Comparison of ENCODE assay signal across 24 cellular contexts in genomic region chr2:129254718-129255117, GRCh38.
DNase-seq lines count a peak whose midpoint lies in the region; ATAC-seq and TF ChIP-seq lines count a peak whose summit lies in the region.
"Had no signal": no experiment of that assay in that cellular context is flagged by ENCODE, and none has a peak within 500 bp of the region (broad histone marks: within the 10 kb centered on the region; RNA-seq: fewer than 3 reads in every experiment).

No MANE protein-coding gene starts in this region.

- no CpG with 5 or more reads among the region's 5 CpGs for WGBS in neuronal stem cell (ENCODE audit: extremely low coverage in 2 of 2, insufficient read length in 2 of 2, insufficient replicate concordance in 1 of 2), 2 donors

- H3K79me2 ChIP-seq in osteoblast (ENCODE audit: insufficient read depth, low read length), result no peaks in the 10 kb centered on the region

- no peak overlapping the region for H3K14ac ChIP-seq in neuronal stem cell (ENCODE audit: low read length)

- no peak for TF ChIP-seq CTCF in osteoblast (IDR thresholded peaks at IDR 0.05; ENCODE audit: extremely low read depth, low read depth, low read length)

- no peaks in the 10 kb centered on the region for H3K27me3 Mint-ChIP-seq in stimulated activated naive CD8-positive, alpha-beta T cell treated with anti-CD3 and anti-CD28 coated beads, Interleukin-15, amount 100 ng/mL, for 72 hours
- H3K27me3 Mint-ChIP-seq in naive thymus-derived CD4-positive, alpha-beta T cell, result peaks cover 0 to 9% (median 0%) of the 10 kb centered on the region in 5 donors
- H3K27me3 Mint-ChIP-seq: CD4-positive, alpha-beta memory T cell; CD4-positive, CD25-positive, alpha-beta regulatory T cell had no signal

- intact Hi-C loops in naive thymus-derived CD4-positive, alpha-beta T cell (cut with micrococcal nuclease), result no loop called here

- no peak overlapping the region for H2AK5ac ChIP-seq in neuronal stem cell (ENCODE audit: low read depth, low read length)

- H4K91ac ChIP-seq in neuronal stem cell (ENCODE audit: low read depth, low read length, poor library complexity), result no peak overlapping the region

- no peaks in the 10 kb centered on the region for H3K79me1 ChIP-seq in neuronal stem cell (ENCODE audit: low read depth, low read length)

- no peak for DNase-seq in stimulated activated naive CD8-positive, alpha-beta T cell treated with anti-CD3 and anti-CD28 coated beads, Interleukin-15, Interleukin-2, amounts not matched to agents 100 U/mL and 50 U/mL, for 24 hours
- no peak for DNase-seq in stimulated activated naive CD8-positive, alpha-beta T cell treated with anti-CD3 and anti-CD28 coated beads, Interleukin-15, amount 100 ng/mL, for 72 hours
- no peak for DNase-seq in naive thymus-derived CD4-positive, alpha-beta T cell
- no peak for DNase-seq in neuronal stem cell (ENCODE audit: low spot score)
- DNase-seq in osteoblast (ENCODE audit: insufficient read length, low spot score, missing footprints), result no peak
- DNase-seq: 8988T; ACHN; BE2C; C1 segment of cervical spinal cord; CD4-positive, alpha-beta memory T cell; CD4-positive, CD25-positive, alpha-beta regulatory T cell; CD8-positive, alpha-beta memory T cell; COR-L47; DMS 273 treated with DMSO at 0.1 percent for 48 hours; DMS153; DMS53; DMS79; DND-41; EL; GDM1 had no signal

- no peak overlapping the region for H3K27ac Mint-ChIP-seq in stimulated activated naive CD8-positive, alpha-beta T cell treated with anti-CD3 and anti-CD28 coated beads, Interleukin-15, amount 100 ng/mL, for 72 hours
- H3K27ac Mint-ChIP-seq in naive thymus-derived CD4-positive, alpha-beta T cell, result no peak overlapping the region
- H3K27ac Mint-ChIP-seq: CD14-positive monocyte; CD4-positive, alpha-beta memory T cell; CD4-positive, CD25-positive, alpha-beta regulatory T cell; CD8-positive, alpha-beta memory T cell had no signal

- no peaks in the 10 kb centered on the region for H3K4me1 Mint-ChIP-seq in stimulated activated naive CD8-positive, alpha-beta T cell treated with anti-CD3 and anti-CD28 coated beads, Interleukin-15, amount 100 ng/mL, for 72 hours
- no peaks in the 10 kb centered on the region for H3K4me1 Mint-ChIP-seq in naive thymus-derived CD4-positive, alpha-beta T cell
- H3K4me1 Mint-ChIP-seq: CD14-positive monocyte; CD4-positive, alpha-beta memory T cell; CD4-positive, CD25-positive, alpha-beta regulatory T cell; CD8-positive, alpha-beta memory T cell had no signal

- no peaks in the 10 kb centered on the region for H3K27me3 ChIP-seq in naive thymus-derived CD4-positive, alpha-beta T cell (ENCODE audit: control insufficient read depth in 2 of 2, insufficient read depth in 2 of 2, low read length in 2 of 2)
- H3K27me3 ChIP-seq in neuronal stem cell (ENCODE audit: control insufficient read depth in 3 of 3, insufficient read depth in 3 of 3, low read depth in 1 of 3, low read length in 3 of 3) (no peaks in the 10 kb centered on the region), osteoblast (ENCODE audit: insufficient read depth, low read length) (no peaks in the 10 kb centered on the region)
- H3K27me3 ChIP-seq: BE2C, BLaER1 had no signal

- no peak overlapping the region for H3K4me3 ChIP-seq in naive thymus-derived CD4-positive, alpha-beta T cell (ENCODE audit: low read length)
- H3K4me3 ChIP-seq in neuronal stem cell (ENCODE audit: low read length in 2 of 2), result no peak overlapping the region
- H3K4me3 ChIP-seq in osteoblast (ENCODE audit: insufficient read depth, low read length), result no peak overlapping the region
- H3K4me3 ChIP-seq: BLaER1, GM12878 had no signal

- H4K8ac ChIP-seq in neuronal stem cell (ENCODE audit: low read depth, low read length), result no peak overlapping the region

- no peak overlapping the region for H3K18ac ChIP-seq in neuronal stem cell (ENCODE audit: low read length)

- H2BK120ac ChIP-seq in neuronal stem cell (ENCODE audit: low read depth, low read length), result no peak overlapping the region

- H2BK5ac ChIP-seq in neuronal stem cell (ENCODE audit: low read length), result peak overlapping the region; percentile 17

- no peaks in the 10 kb centered on the region for H3K4me1 ChIP-seq in naive thymus-derived CD4-positive, alpha-beta T cell (ENCODE audit: control insufficient read depth in 2 of 2, insufficient read depth in 2 of 2, low read length in 2 of 2)
- H3K4me1 ChIP-seq in neuronal stem cell (ENCODE audit: control insufficient read depth in 2 of 2, insufficient read depth in 1 of 2, low read depth in 1 of 2, low read length in 2 of 2), result peaks cover 0 to 3% of the 10 kb centered on the region in 2 donors
- H3K4me1 ChIP-seq in osteoblast (ENCODE audit: insufficient read depth, low read length), result no peaks in the 10 kb centered on the region
- H3K4me1 ChIP-seq: BE2C had no signal

- peak overlapping the region; percentile 10 for H3K9ac ChIP-seq in neuronal stem cell (ENCODE audit: low read depth, low read length, poor library complexity)
- H3K9ac ChIP-seq: BLaER1 had no signal

- H2AFZ ChIP-seq in neuronal stem cell (ENCODE audit: low read length) (no peak overlapping the region), osteoblast (ENCODE audit: low read length) (no peak overlapping the region)

- H3K9me3 Mint-ChIP-seq in stimulated activated naive CD8-positive, alpha-beta T cell treated with anti-CD3 and anti-CD28 coated beads, Interleukin-15, amount 100 ng/mL, for 72 hours, result peaks cover 26 to 45% of the 10 kb centered on the region in 2 donors
- peaks cover 7 to 26% (median 14%) of the 10 kb centered on the region in 11 donors for H3K9me3 Mint-ChIP-seq in naive thymus-derived CD4-positive, alpha-beta T cell

- peak; percentile 15 for ATAC-seq in stimulated activated naive CD8-positive, alpha-beta T cell treated with anti-CD3 and anti-CD28 coated beads, Interleukin-15, Interleukin-2, amounts not matched to agents 100 U/mL and 50 U/mL, for 24 hours
- no peak for ATAC-seq in stimulated activated naive CD8-positive, alpha-beta T cell treated with anti-CD3 and anti-CD28 coated beads, Interleukin-15, amount 100 ng/mL, for 72 hours
- ATAC-seq in naive thymus-derived CD4-positive, alpha-beta T cell, result peak; percentile 13
- ATAC-seq in GM18519 (IDR thresholded peaks at IDR 0.05; ENCODE audit: low FRiP score, unreplicated experiment), result no peak
- ATAC-seq: GM12878 had no signal

- no peak overlapping the region for H3K4me2 ChIP-seq in neuronal stem cell (ENCODE audit: insufficient read depth, low read length, poor library complexity, severe bottlenecking)
- no peak overlapping the region for H3K4me2 ChIP-seq in osteoblast (ENCODE audit: insufficient read depth, low read length)
- H3K4me2 ChIP-seq: BLaER1 had no signal

- no peaks in the 10 kb centered on the region for H4K20me1 ChIP-seq in osteoblast (ENCODE audit: insufficient read depth, low read length)
- H4K20me1 ChIP-seq: BLaER1 had no signal

- H3K36me3 ChIP-seq in naive thymus-derived CD4-positive, alpha-beta T cell (ENCODE audit: control insufficient read depth in 2 of 3, insufficient read depth in 3 of 3, low read length in 3 of 3), result no peaks in the 10 kb centered on the region
- H3K36me3 ChIP-seq in neuronal stem cell (replicated peaks in 1 of 2; ENCODE audit: control insufficient read depth in 2 of 2, insufficient read depth in 2 of 2, low read length in 2 of 2), result no peaks in the 10 kb centered on the region
- no peaks in the 10 kb centered on the region for H3K36me3 ChIP-seq in osteoblast (ENCODE audit: insufficient read depth, low read length)
- H3K36me3 ChIP-seq: BE2C, BLaER1 had no signal

- POLR2A ChIA-PET in naive thymus-derived CD4-positive, alpha-beta T cell (lab: Charles Lee), result no interaction called here

- CTCF ChIA-PET in naive thymus-derived CD4-positive, alpha-beta T cell (lab: Charles Lee), result no interaction called here

- no peak overlapping the region for H3K27ac ChIP-seq in naive thymus-derived CD4-positive, alpha-beta T cell (ENCODE audit: low read depth, low read length)
- H3K27ac ChIP-seq in neuronal stem cell (replicated peaks; ENCODE audit: low read length) (no peak overlapping the region), osteoblast (ENCODE audit: low read depth, low read length) (no peak overlapping the region)
- H3K27ac ChIP-seq: BLaER1 had no signal

- H3K4me3 Mint-ChIP-seq in stimulated activated naive CD8-positive, alpha-beta T cell treated with anti-CD3 and anti-CD28 coated beads, Interleukin-15, amount 100 ng/mL, for 72 hours, result no peak overlapping the region
- H3K4me3 Mint-ChIP-seq in naive thymus-derived CD4-positive, alpha-beta T cell, result no peak overlapping the region
- H3K4me3 Mint-ChIP-seq: CD14-positive monocyte; CD4-positive, alpha-beta memory T cell; CD4-positive, CD25-positive, alpha-beta regulatory T cell; CD8-positive, alpha-beta memory T cell had no signal

- H3K9me3 ChIP-seq in naive thymus-derived CD4-positive, alpha-beta T cell (ENCODE audit: control insufficient read depth in 2 of 3, low read length in 3 of 3), result no peaks in the 10 kb centered on the region
- H3K9me3 ChIP-seq in neuronal stem cell (replicated peaks in 1 of 2; ENCODE audit: control insufficient read depth in 2 of 2, insufficient read depth in 1 of 2, low read depth in 1 of 2, low read length in 2 of 2) (no peaks in the 10 kb centered on the region), osteoblast (ENCODE audit: low read depth, low read length) (no peaks in the 10 kb centered on the region)
- H3K9me3 ChIP-seq: BE2C had no signal

- no peak overlapping the region for H2BK12ac ChIP-seq in neuronal stem cell (ENCODE audit: low read length)

- H3K36me3 Mint-ChIP-seq in naive thymus-derived CD4-positive, alpha-beta T cell, result peaks cover 0 to 8% (median 0%) of the 10 kb centered on the region in 5 donors
- H3K36me3 Mint-ChIP-seq: CD14-positive monocyte; CD4-positive, alpha-beta memory T cell; CD4-positive, CD25-positive, alpha-beta regulatory T cell had no signal

- H3K4ac ChIP-seq in neuronal stem cell (ENCODE audit: low read length), result no peak overlapping the region

- no peak overlapping the region for H2BK15ac ChIP-seq in neuronal stem cell (ENCODE audit: low read length)

- H3K23ac ChIP-seq in neuronal stem cell (ENCODE audit: low read depth, low read length, poor library complexity), result no peak overlapping the region

Comparison
In these comparisons a context has a peak if more than half of its experiments do, and no peak if none do; other contexts are left out.
1. ATAC-seq: peak in stimulated activated naive CD8-positive, alpha-beta T cell treated with anti-CD3 and anti-CD28 coated beads, Interleukin-15, Interleukin-2, amounts not matched to agents 100 U/mL and 50 U/mL, for 24 hours (single experiment) and naive thymus-derived CD4-positive, alpha-beta T cell (single experiment); none in stimulated activated naive CD8-positive, alpha-beta T cell treated with anti-CD3 and anti-CD28 coated beads, Interleukin-15, amount 100 ng/mL, for 72 hours (single experiment) and GM18519 (single experiment).